20 cellular contexts compared by ENCODE assay signal in the genomic region with DNA sequence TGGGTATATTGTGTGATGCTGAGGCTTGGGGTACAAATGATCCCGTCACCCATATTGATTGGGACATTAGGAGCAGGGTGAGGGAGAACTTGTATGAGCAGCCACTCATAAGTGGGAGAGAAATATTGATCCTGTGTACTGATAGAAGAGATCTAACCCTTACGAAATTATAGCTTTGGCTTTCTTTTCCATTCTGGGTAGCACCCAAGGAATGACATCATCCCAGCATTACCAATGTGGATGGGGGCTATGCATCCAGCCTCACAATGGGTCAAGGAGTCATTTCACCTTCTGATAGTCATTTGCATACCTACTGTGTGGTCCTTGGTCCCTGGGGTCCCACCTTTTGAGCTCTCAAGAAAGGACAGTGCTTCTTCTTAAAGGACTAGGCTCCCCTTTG. TPM values are rescaled to one million over a fixed set of nuclear protein-coding genes. Genes with fewer than 3 reads are reported as not detected.
DNase-seq lines count a peak whose midpoint lies in the region; ATAC-seq, FAIRE-seq and TF ChIP-seq lines count a peak whose summit lies in the region.
"Had no signal": no experiment of that assay in that cellular context is flagged by ENCODE, and none has a peak within 500 bp of the region (broad histone marks: within the 10 kb centered on the region; RNA-seq: fewer than 3 reads in every experiment).

No MANE protein-coding gene starts in this region.

- no peak overlapping the region for H3K27ac Mint-ChIP-seq in endodermal cell
- H3K27ac Mint-ChIP-seq: activated CD4-positive, alpha-beta T cell treated with anti-CD3 and anti-CD28 coated beads for 36 hours; activated naive CD8-positive, alpha-beta T cell treated with anti-CD3 and anti-CD28 coated beads, Interleukin-2, amount 10 ng/mL, durations not matched to agents 7 days and 5 days; natural killer cell; T-helper 17 cell had no signal

- ATAC-seq in GM18909 (IDR thresholded peaks at IDR 0.05; ENCODE audit: poor library complexity, unreplicated experiment), result no peak
- ATAC-seq: activated CD4-positive, alpha-beta T cell treated with anti-CD3 and anti-CD28 coated beads for 36 hours; natural killer cell; T-helper 17 cell had no signal

- H3K9me3 Mint-ChIP-seq in endodermal cell, result no peaks in the 10 kb centered on the region
- H3K9me3 Mint-ChIP-seq: activated naive CD8-positive, alpha-beta T cell treated with anti-CD3 and anti-CD28 coated beads, Interleukin-2, amount 10 ng/mL, durations not matched to agents 7 days and 5 days; natural killer cell had no signal

- no peak for FAIRE-seq in keratinocyte (lab: Jason Lieb, UNC)

- H3K9me3 ChIP-seq in BLaER1 treated with 17β-estradiol and CSF1 and Interleukin-3, amounts not matched to agents 10 nM and 100 nM (replicated peaks in 1 of 11), result no peaks in the 10 kb centered on the region
- no peaks in the 10 kb centered on the region for H3K9me3 ChIP-seq in ascending aorta
- H3K9me3 ChIP-seq in keratinocyte (ENCODE audit: control insufficient read depth, low read depth, low read length), result no peaks in the 10 kb centered on the region
- no peaks in the 10 kb centered on the region for H3K9me3 ChIP-seq in stomach smooth muscle (ENCODE audit: control insufficient read depth in 2 of 2, low read length in 2 of 2)
- no peaks in the 10 kb centered on the region for H3K9me3 ChIP-seq in endodermal cell (ENCODE audit: control insufficient read depth, low read length)

- peaks cover 0 to 43% (median 25%) of the 10 kb centered on the region in 11 experiments; a peak in 14 of 22 replicates for H3K27me3 ChIP-seq in BLaER1 treated with 17β-estradiol and CSF1 and Interleukin-3, amounts not matched to agents 10 nM and 100 nM
- H3K27me3 ChIP-seq in ascending aorta, result no peaks in the 10 kb centered on the region
- H3K27me3 ChIP-seq in keratinocyte (ENCODE audit: control insufficient read depth, extremely low read depth, insufficient read depth, low read length), result peaks cover 20% of the 10 kb centered on the region
- H3K27me3 ChIP-seq in stomach smooth muscle (ENCODE audit: control insufficient read depth in 1 of 2, insufficient read depth in 2 of 2, low read length in 2 of 2), result peaks cover 0 to 2% of the 10 kb centered on the region in 2 donors
- peaks cover 36% of the 10 kb centered on the region for H3K27me3 ChIP-seq in endodermal cell (ENCODE audit: control insufficient read depth, insufficient read depth, low read length, poor library complexity, severe bottlenecking)

- peaks cover 74 to 92% (median 83%) of the 10 kb centered on the region in 10 experiments for H3K4me1 ChIP-seq in BLaER1 treated with 17β-estradiol and CSF1 and Interleukin-3, amounts not matched to agents 10 nM and 100 nM
- H3K4me1 ChIP-seq in ascending aorta (peaks cover 31 to 67% of the 10 kb centered on the region in 2 donors), keratinocyte (ENCODE audit: control insufficient read depth, extremely low read depth, insufficient read depth, low read length) (peaks cover 24% of the 10 kb centered on the region), stomach smooth muscle (ENCODE audit: control insufficient read depth, insufficient read depth, low read length) (peaks cover 51% of the 10 kb centered on the region), endodermal cell (ENCODE audit: control insufficient read depth, insufficient read depth, low read length) (no peaks in the 10 kb centered on the region)

- no peak overlapping the region for H3K4me3 Mint-ChIP-seq in endodermal cell
- H3K4me3 Mint-ChIP-seq: activated CD4-positive, alpha-beta T cell treated with anti-CD3 and anti-CD28 coated beads for 36 hours; activated naive CD8-positive, alpha-beta T cell treated with anti-CD3 and anti-CD28 coated beads, Interleukin-2, amount 10 ng/mL, durations not matched to agents 7 days and 5 days; natural killer cell had no signal

- TF ChIP-seq CTCF in ascending aorta (IDR thresholded peaks at IDR 0.05) (no peak), keratinocyte (optimal IDR thresholded peaks at IDR 0.05 in 1 of 3, IDR thresholded peaks at IDR 0.05 in 1 of 3, conservative IDR thresholded peaks at IDR 0.05 in 1 of 3; ENCODE audit: extremely low read depth in 1 of 3, insufficient read depth in 2 of 3, low read length in 3 of 3) (no peak), endodermal cell (conservative IDR thresholded peaks at IDR 0.05) (no peak)

- H3K4me1 Mint-ChIP-seq in endodermal cell, result peaks cover 25% of the 10 kb centered on the region

- H3K36me3 Mint-ChIP-seq in endodermal cell (ENCODE audit: low read depth), result no peaks in the 10 kb centered on the region
- H3K36me3 Mint-ChIP-seq: activated naive CD8-positive, alpha-beta T cell treated with anti-CD3 and anti-CD28 coated beads, Interleukin-2, amount 10 ng/mL, durations not matched to agents 7 days and 5 days; natural killer cell had no signal

- peaks cover 0 to 10% (median 0%) of the 10 kb centered on the region in 11 experiments; a peak in 1 of 22 replicates for H3K36me3 ChIP-seq in BLaER1 treated with 17β-estradiol and CSF1 and Interleukin-3, amounts not matched to agents 10 nM and 100 nM
- H3K36me3 ChIP-seq in ascending aorta, result no peaks in the 10 kb centered on the region
- H3K36me3 ChIP-seq in keratinocyte (ENCODE audit: control insufficient read depth in 2 of 2, extremely low read depth in 1 of 2, insufficient read depth in 2 of 2, low read length in 2 of 2), result no peaks in the 10 kb centered on the region
- no peaks in the 10 kb centered on the region for H3K36me3 ChIP-seq in stomach smooth muscle (ENCODE audit: control insufficient read depth in 2 of 2, insufficient read depth in 2 of 2, low read length in 2 of 2)
- H3K36me3 ChIP-seq in endodermal cell (ENCODE audit: control insufficient read depth, insufficient read depth, low read length), result no peaks in the 10 kb centered on the region

- WGBS in endodermal cell (ENCODE audit: insufficient coverage in 1 of 2, insufficient read length in 1 of 2), 2 experiments, result 85 to 87% methylated on average over 2 of the region's 2 CpGs

- peaks cover 58% of the 10 kb centered on the region for H3K27me3 Mint-ChIP-seq in endodermal cell (ENCODE audit: insufficient read depth)

- no peaks in the 10 kb centered on the region; a peak in 3 of 22 replicates for H4K20me1 ChIP-seq in BLaER1 treated with 17β-estradiol and CSF1 and Interleukin-3, amounts not matched to agents 10 nM and 100 nM
- H4K20me1 ChIP-seq in keratinocyte (ENCODE audit: control insufficient read depth, extremely low read depth, insufficient read depth, low read length), result no peaks in the 10 kb centered on the region

- peak overlapping the region in 1 of 11 experiments; percentile 67; a peak in 2 of 22 replicates for H3K9ac ChIP-seq in BLaER1 treated with 17β-estradiol and CSF1 and Interleukin-3, amounts not matched to agents 10 nM and 100 nM
- H3K9ac ChIP-seq in keratinocyte (ENCODE audit: control insufficient read depth, extremely low read depth, insufficient read depth, low read length), result no peak overlapping the region
- H3K9ac ChIP-seq in stomach smooth muscle (ENCODE audit: low read length in 2 of 2), result peak overlapping the region in 1 of 2 donors; percentile 69
- no peak overlapping the region for H3K9ac ChIP-seq in endodermal cell (ENCODE audit: extremely low read depth, low read length, poor library complexity, severe bottlenecking)

- peak overlapping the region in 3 of 11 experiments; percentile 59 to 84 (median 72); a peak in 4 of 22 replicates for H3K27ac ChIP-seq in BLaER1 treated with 17β-estradiol and CSF1 and Interleukin-3, amounts not matched to agents 10 nM and 100 nM
- H3K27ac ChIP-seq in ascending aorta (peak overlapping the region; percentile 87 to 88), keratinocyte (ENCODE audit: control insufficient read depth, insufficient read depth, low read length) (no peak overlapping the region), stomach smooth muscle (ENCODE audit: low read length) (peak overlapping the region; percentile 55), endodermal cell (ENCODE audit: low read depth, low read length) (no peak overlapping the region)
- H3K27ac ChIP-seq: C4-2B, epithelial cell of prostate had no signal

- no peaks in the 10 kb centered on the region for H3K79me2 ChIP-seq in keratinocyte (ENCODE audit: control insufficient read depth, insufficient read depth, low read length)

- no peaks in the 10 kb centered on the region for H3K9me1 ChIP-seq in keratinocyte (ENCODE audit: control insufficient read depth, extremely low read depth, insufficient read depth, low read length)

- peak overlapping the region; percentile 88 to 98 (median 95) for H3K4me2 ChIP-seq in BLaER1 treated with 17β-estradiol and CSF1 and Interleukin-3, amounts not matched to agents 10 nM and 100 nM
- H3K4me2 ChIP-seq in keratinocyte (ENCODE audit: control insufficient read depth, extremely low read depth, insufficient read depth, low read depth, low read length), result peak overlapping the region; percentile 43

- DNase-seq in ascending aorta (ENCODE audit: low spot score in 2 of 2), result no peak
- no peak for DNase-seq in keratinocyte (ENCODE audit: low read depth, low spot score)
- DNase-seq in C1 segment of cervical spinal cord (lab: John Stamatoyannopoulos, UW), result no peak
- DNase-seq in stimulated activated CD4-positive, alpha-beta T cell treated with anti-CD3 and anti-CD28 coated beads, Interleukin-4, amount 100 ng/mL, for 24 hours, result no peak
- no peak for DNase-seq in endodermal cell
- DNase-seq: activated CD4-positive, alpha-beta T cell treated with anti-CD3 and anti-CD28 coated beads for 36 hours; activated naive CD8-positive, alpha-beta T cell treated with anti-CD3 and anti-CD28 coated beads, Interleukin-2, amount 10 ng/mL, durations not matched to agents 7 days and 5 days; activated T-cell treated with anti-CD3 and anti-CD28 coated beads, Interleukin-2, amount 50 U/mL, for 1 hour; DMS79 treated with DMSO at 0.1 percent for 48 hours; Kasumi-1; natural killer cell; NCI-H1694; NCI-H524 treated with DMSO at 0.1 percent for 48 hours; stimulated activated naive CD4-positive, alpha-beta T cell; T-helper 17 cell had no signal

- dilution Hi-C loops in keratinocyte (cut with MboI; ENCODE audit: extremely low pct_ligation_motif_present, low sequenced_read_pairs), result no loop called here

- H2AFZ ChIP-seq in keratinocyte (ENCODE audit: control insufficient read depth, low read length), result no peak overlapping the region

- intact Hi-C loops in ascending aorta (cut with DNase I), result loop anchor here (10.0 kb wide), 1 partner anchor 438 kb away; no protein-coding TSS in a partner anchor

- H3K4me3 ChIP-seq in BLaER1 treated with 17β-estradiol and CSF1 and Interleukin-3, amounts not matched to agents 10 nM and 100 nM, result no peak overlapping the region
- H3K4me3 ChIP-seq in ascending aorta (peak overlapping the region in 1 of 2 donors; percentile 15), keratinocyte (ENCODE audit: control insufficient read depth in 2 of 3, extremely low read depth in 1 of 3, insufficient read depth in 2 of 3, low read depth in 1 of 3, low read length in 3 of 3) (no peak overlapping the region), stomach smooth muscle (ENCODE audit: low read length in 2 of 2) (peak overlapping the region in 1 of 2 donors; percentile 31), endodermal cell (ENCODE audit: low read length) (no peak overlapping the region)

RNA-seq across cellular contexts. Expression of a gene that starts 1.9 kb away (rescaled TPM):
- total RNA-seq in ascending aorta (131 TPM), endodermal cell (10 to 100 TPM; 42.2 to 62.5 TPM)
- polyA plus RNA-seq in keratinocyte, result 8.1 to 32.7 TPM (median 13.2 TPM) in 3 replicates
- polyA plus RNA-seq in keratinocyte (2011; ENCODE audit: low read depth), result 3.8 TPM
- 16.1 and 19.4 TPM in 2 replicates for polyA plus RNA-seq in keratinocyte (2011; cell fraction: cytosol; rRNA removed)
- 55.3 and 66.7 TPM in 2 replicates for polyA plus RNA-seq in keratinocyte (2011; cell fraction: nucleus; rRNA removed)
- 6.3 and 36.2 TPM in 2 replicates for polyA plus RNA-seq in keratinocyte (2012; ENCODE audit: low replicate concordance)
- 18.4 to 146 TPM (median 33.3 TPM) in 3 replicates for polyA minus RNA-seq in keratinocyte
- polyA minus RNA-seq in keratinocyte (2011; cell fraction: cytosol; rRNA and poly(A)+ RNA removed), result 21.9 TPM
- polyA minus RNA-seq in keratinocyte (2011; cell fraction: nucleus; rRNA and poly(A)+ RNA removed), result 32.9 and 66.9 TPM in 2 replicates
- 25.8 TPM for polyA plus RNA-seq in endodermal cell (2013, experiment 1 of 2)
- 23.3 TPM for polyA plus RNA-seq in endodermal cell (2013, experiment 2 of 2)

RNA-seq across cellular contexts. Expression of a gene that starts 30.1 kb away (rescaled TPM):
- total RNA-seq in ascending aorta (948 TPM), endodermal cell (10 to 100 TPM; 16.1 to 17.7 TPM)
- polyA plus RNA-seq in keratinocyte, result 165 to 200 TPM (median 168 TPM) in 3 replicates
- 22.6 TPM for polyA plus RNA-seq in keratinocyte (2011; ENCODE audit: low read depth)
- 170 and 264 TPM in 2 replicates for polyA plus RNA-seq in keratinocyte (2011; cell fraction: cytosol; rRNA removed)
- polyA plus RNA-seq in keratinocyte (2011; cell fraction: nucleus; rRNA removed), result 136 and 173 TPM in 2 replicates
- 108 and 202 TPM in 2 replicates for polyA plus RNA-seq in keratinocyte (2012; ENCODE audit: low replicate concordance)
- polyA minus RNA-seq in keratinocyte, result 136 to 283 TPM (median 152 TPM) in 3 replicates
- polyA minus RNA-seq in keratinocyte (2011; cell fraction: cytosol; rRNA and poly(A)+ RNA removed), result 118 TPM
- polyA minus RNA-seq in keratinocyte (2011; cell fraction: nucleus; rRNA and poly(A)+ RNA removed), result 45.3 and 66.0 TPM in 2 replicates
- 16.1 TPM for polyA plus RNA-seq in endodermal cell (2013, experiment 1 of 2)
- polyA plus RNA-seq in endodermal cell (2013, experiment 2 of 2), result 21.3 TPM

Comparison
In these comparisons a context has a peak if more than half of its experiments do, and no peak if none do; other contexts are left out.
1. H3K27ac ChIP-seq: peak in ascending aorta (2 of 2) and stomach smooth muscle (single experiment); none in keratinocyte (single experiment) and endodermal cell (single experiment).
2. RNA of a gene that starts 30.1 kb away (total RNA-seq): 948 TPM in ascending aorta (single experiment); 16.1 to 17.7 TPM in endodermal cell; every median in the first group is over 10 times any median in the second.